ENCODE assay signal across 2 cellular contexts in genomic region chr16:81296631-81297030, GRCh38.
TF ChIP-seq lines count a peak whose summit lies in the region.

No MANE protein-coding gene starts in this region.

TF ChIP-seq in HCT116, 20 proteins besides CTCF, POLR2A, EP300 and RAD21:
- no peak for TF ChIP-seq ATF3 (IDR thresholded peaks at IDR 0.05)

TF ChIP-seq in K562, 482 proteins besides CTCF, POLR2A, EP300 and RAD21:
- no peak for TF ChIP-seq BDP1 (IDR thresholded peaks at IDR 0.05; ENCODE audit: insufficient read depth, insufficient read length)
- TF ChIP-seq KLF13 (tag; IDR thresholded peaks at IDR 0.05; ENCODE audit: borderline replicate concordance, low read depth) = peak; percentile 30; the same call in 1 of the 2 replicates
